In genomic region chr9:121765021-121765950, GRCh38 we compare ENCODE assay signal across 9 cellular contexts.
DNase-seq lines count a peak whose midpoint lies in the region; ATAC-seq and TF ChIP-seq lines count a peak whose summit lies in the region.
"Had no signal": no experiment of that assay in that cellular context is flagged by ENCODE, and none has a peak within 500 bp of the region (broad histone marks: within the 10 kb centered on the region; RNA-seq: fewer than 3 reads in every experiment).

No MANE protein-coding gene starts in this region.

- H3K9me3 ChIP-seq in AG04450 (ENCODE audit: control insufficient read depth, insufficient read depth, low read length) (no peaks in the 10 kb centered on the region; the same call in 1 of the 2 replicates), esophagus squamous epithelium (no peaks in the 10 kb centered on the region)

- H3K4me3 ChIP-seq in AG04450 (ENCODE audit: low read depth, low read length) (no peak overlapping the region), esophagus squamous epithelium (no peak overlapping the region)

- TF ChIP-seq POLR2A in esophagus squamous epithelium (IDR thresholded peaks at IDR 0.05), result no peak

- intact Hi-C loops in esophagus squamous epithelium (cut with DNase I), result no loop called here

- CTCF ChIA-PET in AG04450 (lab: Charles Lee), result no interaction called here

- H3K36me3 ChIP-seq in esophagus squamous epithelium, result peaks cover 32 to 100% (median 56%) of the 10 kb centered on the region in 3 donors

- WGBS in esophagus squamous epithelium, 2 donors, result 55 to 70% methylated on average over 6 of the region's 8 CpGs

- DNase-seq in AG04450 (ENCODE audit: low read depth, low spot score) (peak; percentile 10), RPMI7951 (ENCODE audit: low read depth) (peak; percentile 61), esophagus squamous epithelium (lab: John Stamatoyannopoulos, UW) (no peak), mucosa of gallbladder (ENCODE audit: low spot score) (peak; percentile 74), NCI-H1092 (lab: John Stamatoyannopoulos, UW) (no peak), SIG-M5 (lab: John Stamatoyannopoulos, UW) (no peak)
- DNase-seq: activated naive CD8-positive, alpha-beta T cell treated with anti-CD3 and anti-CD28 coated beads for 36 hours had no signal

- POLR2A ChIA-PET in AG04450 (lab: Yijun Ruan, JAX), result no interaction called here

- H3K27ac ChIP-seq in AG04450 (ENCODE audit: low read depth, low read length) (peak overlapping the region; percentile 33), esophagus squamous epithelium (peak overlapping the region; percentile 48 to 62 (median 56))

- TF ChIP-seq CTCF in AG04450 (IDR thresholded peaks at IDR 0.05; ENCODE audit: low read depth, low read length) (no peak), esophagus squamous epithelium (IDR thresholded peaks at IDR 0.05) (no peak)

- H3K4me1 ChIP-seq in esophagus squamous epithelium, result peaks cover 10 to 33% (median 16%) of the 10 kb centered on the region in 3 donors

- no peak for ATAC-seq in GM21723 (IDR thresholded peaks at IDR 0.05; ENCODE audit: unreplicated experiment)
- no peak for ATAC-seq in GM21423 (IDR thresholded peaks at IDR 0.05; ENCODE audit: unreplicated experiment)

- no peaks in the 10 kb centered on the region for H3K27me3 ChIP-seq in AG04450 (ENCODE audit: control insufficient read depth, insufficient read depth, low read length)
- H3K27me3 ChIP-seq in esophagus squamous epithelium, result no peaks in the 10 kb centered on the region

Comparison
In these comparisons a context has a peak if more than half of its experiments do, and no peak if none do; other contexts are left out.
1. DNase-seq: peak in AG04450 (single experiment), RPMI7951 (single experiment) and mucosa of gallbladder (single experiment); none in esophagus squamous epithelium (single experiment), NCI-H1092 (single experiment) and SIG-M5 (single experiment).